ENCODE assay signal across 36 cellular contexts in the genomic region with DNA sequence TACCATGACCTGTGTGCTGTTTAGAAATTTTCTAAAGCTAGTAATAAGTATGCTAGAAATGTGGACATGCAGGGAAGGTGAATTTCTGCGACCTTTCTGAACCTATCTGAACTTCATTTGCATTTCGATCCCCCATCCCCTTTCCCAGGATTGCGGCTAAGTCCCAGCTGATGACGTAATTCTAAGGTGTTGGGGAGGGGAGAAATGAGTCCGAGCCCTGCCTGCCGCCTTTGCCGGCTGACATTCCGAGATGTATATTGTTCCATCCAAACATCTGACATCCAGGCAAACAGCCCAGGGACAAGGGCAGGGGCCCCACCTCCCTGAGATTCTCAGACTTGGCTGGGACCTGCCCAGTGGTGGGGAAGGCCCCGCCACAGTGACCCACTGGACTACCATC.
"Had no signal": no experiment of that assay in that cellular context is flagged by ENCODE, and none has a peak within 500 bp of the region (broad histone marks: within the 10 kb centered on the region; RNA-seq: fewer than 3 reads in every experiment).

No MANE protein-coding gene starts in this region.

- H3K36me3 ChIP-seq: adrenal gland, esophagus squamous epithelium, gastroesophageal sphincter, WERI-Rb-1 had no signal

- H3K9me3 ChIP-seq: adrenal gland, body of pancreas, esophagus squamous epithelium, gastroesophageal sphincter had no signal

- ATAC-seq: activated CD4-positive, alpha-beta T cell treated with anti-CD3 and anti-CD28 coated beads for 36 hours; activated CD8-positive, alpha-beta memory T cell treated with anti-CD3 and anti-CD28 coated beads, Interleukin-2, amount 10 ng/mL, durations not matched to agents 7 days and 5 days; activated CD8-positive, alpha-beta T cell treated with anti-CD3 and anti-CD28 coated beads, Interleukin-2, amount 10 ng/mL, durations not matched to agents 7 days and 5 days; activated naive CD8-positive, alpha-beta T cell treated with anti-CD3 and anti-CD28 coated beads, Interleukin-2, amount 50 U/mL, for 24 hours; body of pancreas; gastroesophageal sphincter; T-helper 17 cell had no signal

- H3K4me1 Mint-ChIP-seq: activated CD4-positive, alpha-beta T cell treated with anti-CD3 and anti-CD28 coated beads for 36 hours; activated CD4-positive, alpha-beta T cell treated with anti-CD3 and anti-CD28 coated beads, Interleukin-2, amount 10 ng/mL, durations not matched to agents 24 days and 14 days; activated CD8-positive, alpha-beta memory T cell treated with anti-CD3 and anti-CD28 coated beads, Interleukin-2, amount 10 ng/mL, durations not matched to agents 7 days and 5 days; activated naive CD4-positive, alpha-beta T cell treated with anti-CD3 and anti-CD28 coated beads, Interleukin-2, amount 50 U/mL, for 24 hours; activated naive CD8-positive, alpha-beta T cell treated with anti-CD3 and anti-CD28 coated beads for 36 hours; activated naive CD8-positive, alpha-beta T cell treated with anti-CD3 and anti-CD28 coated beads, Interleukin-2, amount 50 U/mL, for 24 hours; T-helper 17 cell had no signal

- H3K4me3 Mint-ChIP-seq: activated CD4-positive, alpha-beta memory T cell treated with anti-CD3 and anti-CD28 coated beads for 36 hours; activated CD4-positive, alpha-beta T cell treated with anti-CD3 and anti-CD28 coated beads for 36 hours; activated CD4-positive, alpha-beta T cell treated with anti-CD3 and anti-CD28 coated beads, Interleukin-2, amount 10 ng/mL, durations not matched to agents 24 days and 14 days; activated CD8-positive, alpha-beta memory T cell treated with anti-CD3 and anti-CD28 coated beads, Interleukin-2, amount 10 ng/mL, durations not matched to agents 7 days and 5 days; activated CD8-positive, alpha-beta T cell treated with anti-CD3 and anti-CD28 coated beads, Interleukin-2, amount 10 ng/mL, durations not matched to agents 7 days and 5 days; activated naive CD4-positive, alpha-beta T cell treated with anti-CD3 and anti-CD28 coated beads for 36 hours; activated naive CD4-positive, alpha-beta T cell treated with anti-CD3 and anti-CD28 coated beads, Interleukin-2, amount 50 U/mL, for 24 hours; activated naive CD8-positive, alpha-beta T cell treated with anti-CD3 and anti-CD28 coated beads for 36 hours; activated naive CD8-positive, alpha-beta T cell treated with anti-CD3 and anti-CD28 coated beads, Interleukin-2, amount 50 U/mL, for 24 hours; activated T-helper 1 cell treated with anti-CD3 and anti-CD28 coated beads, Interleukin-12 subunit alpha, Interleukin-12 subunit beta, Interleukin-2, Interleukin-4 antibody, amounts not matched to agents 30 ng/mL and 10 ng/mL and 1 ng/mL, durations not matched to agents 14 hours and 24 hours and 36 hours; T-helper 17 cell; T-helper 2 cell treated with Interferon-gamma antibody and Interleukin-4, amounts not matched to agents 5 μg/mL and 100 μg/mL, for 36 hours had no signal

- H3K27ac ChIP-seq: adrenal gland, body of pancreas, epithelial cell of prostate, esophagus squamous epithelium, gastroesophageal sphincter, WERI-Rb-1 had no signal

- H3K36me3 Mint-ChIP-seq: activated CD4-positive, alpha-beta memory T cell treated with anti-CD3 and anti-CD28 coated beads for 36 hours; activated CD8-positive, alpha-beta memory T cell treated with anti-CD3 and anti-CD28 coated beads, Interleukin-2, amount 10 ng/mL, durations not matched to agents 7 days and 5 days; activated naive CD4-positive, alpha-beta T cell treated with anti-CD3 and anti-CD28 coated beads, Interleukin-2, amount 50 U/mL, for 24 hours; activated naive CD8-positive, alpha-beta T cell treated with anti-CD3 and anti-CD28 coated beads for 36 hours had no signal

- FAIRE-seq: colon, endometrium, endothelial cell of umbilical vein had no signal

- H3K4me3 ChIP-seq: adrenal gland, body of pancreas, esophagus squamous epithelium, gastroesophageal sphincter had no signal

- H3K9me3 Mint-ChIP-seq: activated CD4-positive, alpha-beta memory T cell treated with anti-CD3 and anti-CD28 coated beads for 36 hours; activated CD4-positive, alpha-beta T cell treated with anti-CD3 and anti-CD28 coated beads, Interleukin-2, amount 10 ng/mL, durations not matched to agents 24 days and 14 days; activated naive CD4-positive, alpha-beta T cell treated with anti-CD3 and anti-CD28 coated beads for 36 hours; activated naive CD4-positive, alpha-beta T cell treated with anti-CD3 and anti-CD28 coated beads, Interleukin-2, amount 50 U/mL, for 24 hours; activated naive CD8-positive, alpha-beta T cell treated with anti-CD3 and anti-CD28 coated beads for 36 hours; activated naive CD8-positive, alpha-beta T cell treated with anti-CD3 and anti-CD28 coated beads, Interleukin-2, amount 50 U/mL, for 24 hours; activated T-helper 1 cell treated with anti-CD3 and anti-CD28 coated beads, Interleukin-12 subunit alpha, Interleukin-12 subunit beta, Interleukin-2, Interleukin-4 antibody, amounts not matched to agents 30 ng/mL and 10 ng/mL and 1 ng/mL, durations not matched to agents 14 hours and 24 hours and 36 hours; activated T-helper 2 cell treated with anti-CD3 and anti-CD28 coated beads, Interferon-gamma antibody, Interleukin-2, Interleukin-4, amounts not matched to agents 10 μg/mL and 5 μg/mL and 100 μg/mL, durations not matched to agents 14 hours and 24 hours and 36 hours; T-helper 2 cell treated with Interferon-gamma antibody and Interleukin-4, amounts not matched to agents 5 μg/mL and 100 μg/mL, for 36 hours had no signal

- H3K4me1 ChIP-seq: adrenal gland had no signal

- DNase-seq: activated CD4-positive, alpha-beta memory T cell treated with anti-CD3 and anti-CD28 coated beads for 36 hours; activated CD4-positive, alpha-beta T cell treated with anti-CD3 and anti-CD28 coated beads for 36 hours; activated CD4-positive, alpha-beta T cell treated with anti-CD3 and anti-CD28 coated beads, Interleukin-2, amount 10 ng/mL, durations not matched to agents 24 days and 14 days; activated CD4-positive, CD25-positive, alpha-beta regulatory T cell; activated CD4-positive, CD25-positive, alpha-beta regulatory T cell treated with anti-CD3 and anti-CD28 coated beads, Interleukin-2, amount 50 U/mL, for 72 hours; activated CD8-positive, alpha-beta memory T cell treated with anti-CD3 and anti-CD28 coated beads, Interleukin-2, amount 10 ng/mL, durations not matched to agents 7 days and 5 days; activated CD8-positive, alpha-beta memory T cell treated with anti-CD3 and anti-CD28 coated beads, Interleukin-2, amount 50 U/mL, for 4 hours; activated CD8-positive, alpha-beta T cell treated with anti-CD3 and anti-CD28 coated beads, Interleukin-2, amount 10 ng/mL, durations not matched to agents 7 days and 5 days; activated effector memory CD4-positive, alpha-beta T cell treated with anti-CD3 and anti-CD28 coated beads, Interleukin-2, amount 50 U/mL, for 16 hours; activated naive CD4-positive, alpha-beta T cell treated with anti-CD3 and anti-CD28 coated beads for 36 hours; activated naive CD8-positive, alpha-beta T cell treated with anti-CD3 and anti-CD28 coated beads for 36 hours; activated naive CD8-positive, alpha-beta T cell treated with anti-CD3 and anti-CD28 coated beads, Interleukin-2, amount 50 U/mL, for 24 hours; activated T-cell treated with anti-CD3 and anti-CD28 coated beads, Interleukin-2, amount 50 U/mL, for 1 hour; activated T-cell treated with anti-CD3 and anti-CD28 coated beads, Interleukin-2, amount 50 U/mL, for 48 hours; adrenal gland; amygdala; aorta; body of pancreas; caudate nucleus; cortex of kidney; dermis blood vessel endothelial cell; effector CD8-positive, alpha-beta T cell; esophagus squamous epithelium; foreskin melanocyte; T-helper 17 cell; T1000; WERI-Rb-1 had no signal

- H3K27me3 ChIP-seq: adrenal gland, body of pancreas, gastroesophageal sphincter had no signal

- H3K27ac Mint-ChIP-seq: activated CD4-positive, alpha-beta memory T cell treated with anti-CD3 and anti-CD28 coated beads for 36 hours; activated CD4-positive, alpha-beta T cell treated with anti-CD3 and anti-CD28 coated beads for 36 hours; activated CD4-positive, alpha-beta T cell treated with anti-CD3 and anti-CD28 coated beads, Interleukin-2, amount 10 ng/mL, durations not matched to agents 24 days and 14 days; activated CD8-positive, alpha-beta memory T cell treated with anti-CD3 and anti-CD28 coated beads, Interleukin-2, amount 10 ng/mL, durations not matched to agents 7 days and 5 days; activated CD8-positive, alpha-beta T cell treated with anti-CD3 and anti-CD28 coated beads, Interleukin-2, amount 10 ng/mL, durations not matched to agents 7 days and 5 days; activated naive CD4-positive, alpha-beta T cell treated with anti-CD3 and anti-CD28 coated beads for 36 hours; activated naive CD4-positive, alpha-beta T cell treated with anti-CD3 and anti-CD28 coated beads, Interleukin-2, amount 50 U/mL, for 24 hours; activated naive CD8-positive, alpha-beta T cell treated with anti-CD3 and anti-CD28 coated beads for 36 hours; activated naive CD8-positive, alpha-beta T cell treated with anti-CD3 and anti-CD28 coated beads, Interleukin-2, amount 50 U/mL, for 24 hours; activated T-helper 1 cell treated with anti-CD3 and anti-CD28 coated beads, Interleukin-12 subunit alpha, Interleukin-12 subunit beta, Interleukin-2, Interleukin-4 antibody, amounts not matched to agents 30 ng/mL and 10 ng/mL and 1 ng/mL, durations not matched to agents 14 hours and 24 hours and 36 hours; activated T-helper 2 cell treated with anti-CD3 and anti-CD28 coated beads, Interferon-gamma antibody, Interleukin-2, Interleukin-4, amounts not matched to agents 10 μg/mL and 5 μg/mL and 100 μg/mL, durations not matched to agents 14 hours and 24 hours and 36 hours; T-helper 17 cell; T-helper 2 cell treated with Interferon-gamma antibody and Interleukin-4, amounts not matched to agents 5 μg/mL and 100 μg/mL, for 36 hours had no signal
